Comparison of ENCODE assay signal across 13 cellular contexts in the genomic region with DNA sequence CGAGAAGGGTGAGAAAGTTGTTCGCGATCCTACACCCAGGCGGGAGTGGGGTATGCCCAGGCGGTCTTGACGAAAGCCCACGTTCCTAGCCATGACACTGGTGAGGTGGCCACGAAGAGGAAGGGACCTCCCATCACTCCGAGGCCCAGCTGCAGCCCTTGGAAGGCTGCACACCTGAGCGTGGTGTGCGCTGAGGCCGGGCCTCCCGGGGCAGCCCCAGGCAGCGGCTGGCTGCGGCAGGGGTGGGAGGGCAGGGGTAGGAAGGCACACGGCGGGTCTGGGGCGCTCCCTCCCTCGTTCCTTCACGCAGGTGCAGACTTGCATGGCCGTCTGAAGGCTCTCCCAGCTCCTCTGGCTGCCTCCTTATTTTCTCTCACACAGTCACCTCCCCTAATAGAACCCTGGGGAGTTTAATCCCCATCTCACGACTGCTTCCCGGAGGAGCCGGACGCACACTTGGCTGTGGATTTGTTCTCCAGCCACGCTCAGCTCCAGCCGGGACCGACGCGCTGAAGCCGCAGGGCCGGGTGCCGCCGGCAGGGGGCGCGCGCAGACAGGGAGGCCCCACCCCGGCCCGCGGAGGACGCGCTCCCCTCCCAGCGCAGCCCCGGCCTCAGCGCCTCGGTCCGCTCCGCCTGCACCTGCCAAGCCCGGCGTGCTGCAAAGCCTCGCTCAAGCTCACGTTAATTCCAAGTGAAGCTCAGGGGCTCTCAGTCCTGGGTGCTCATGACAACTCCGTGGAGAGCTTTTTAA. TPM values are rescaled to one million over a fixed set of nuclear protein-coding genes. Genes with fewer than 3 reads are reported as not detected.
DNase-seq lines count a peak whose midpoint lies in the region; ATAC-seq and TF ChIP-seq lines count a peak whose summit lies in the region.
"Had no signal": no experiment of that assay in that cellular context is flagged by ENCODE, and none has a peak within 500 bp of the region (broad histone marks: within the 10 kb centered on the region; RNA-seq: fewer than 3 reads in every experiment).

No MANE protein-coding gene starts in this region.

- no peak overlapping the region for H3K4me3 Mint-ChIP-seq in activated naive CD8-positive, alpha-beta T cell treated with anti-CD3 and anti-CD28 coated beads for 36 hours
- H3K4me3 Mint-ChIP-seq in activated naive CD8-positive, alpha-beta T cell treated with anti-CD3 and anti-CD28 coated beads, Interleukin-2, amount 50 U/mL, for 24 hours = no peak overlapping the region
- H3K4me3 Mint-ChIP-seq in stimulated activated naive B cell treated with anti-CD40 and anti-IgM and Interleukin-4, amounts not matched to agents 10 μg/mL and 1 μg/mL and 100 μg/mL, for 72 hours = peak overlapping the region in 1 of 2 donors; percentile 52

- no peaks in the 10 kb centered on the region for H3K9me3 Mint-ChIP-seq in activated naive CD8-positive, alpha-beta T cell treated with anti-CD3 and anti-CD28 coated beads for 36 hours
- H3K9me3 Mint-ChIP-seq in activated naive CD8-positive, alpha-beta T cell treated with anti-CD3 and anti-CD28 coated beads, Interleukin-2, amount 50 U/mL, for 24 hours = no peaks in the 10 kb centered on the region
- H3K9me3 Mint-ChIP-seq in stimulated activated naive B cell treated with anti-CD40 and anti-IgM and Interleukin-4, amounts not matched to agents 10 μg/mL and 1 μg/mL and 100 μg/mL, for 72 hours = no peaks in the 10 kb centered on the region
- H3K9me3 Mint-ChIP-seq: effector memory CD8-positive, alpha-beta T cell had no signal

- ATAC-seq in activated naive CD8-positive, alpha-beta T cell treated with anti-CD3 and anti-CD28 coated beads, Interleukin-2, amount 50 U/mL, for 24 hours = no peak
- ATAC-seq in stimulated activated naive B cell treated with anti-CD40 and anti-IgM and Interleukin-4, amounts not matched to agents 10 μg/mL and 1 μg/mL and 100 μg/mL, for 72 hours (replicated peaks) = peak in 1 of 2 donors; percentile 81
- no peak for ATAC-seq in HG03196 (IDR thresholded peaks at IDR 0.05; ENCODE audit: unreplicated experiment)
- ATAC-seq: effector memory CD8-positive, alpha-beta T cell had no signal

- peak; percentile 21 for TF ChIP-seq CTCF in fibroblast of mammary gland (conservative IDR thresholded peaks at IDR 0.05; ENCODE audit: control insufficient read depth, insufficient read depth, low read depth, low read length)

- no peaks in the 10 kb centered on the region for H3K36me3 Mint-ChIP-seq in activated naive CD8-positive, alpha-beta T cell treated with anti-CD3 and anti-CD28 coated beads for 36 hours
- no peaks in the 10 kb centered on the region for H3K36me3 Mint-ChIP-seq in activated naive CD8-positive, alpha-beta T cell treated with anti-CD3 and anti-CD28 coated beads, Interleukin-2, amount 50 U/mL, for 24 hours (ENCODE audit: low read depth)
- no peaks in the 10 kb centered on the region for H3K36me3 Mint-ChIP-seq in stimulated activated naive B cell treated with anti-CD40 and anti-IgM and Interleukin-4, amounts not matched to agents 10 μg/mL and 1 μg/mL and 100 μg/mL, for 72 hours

- peaks cover 9% of the 10 kb centered on the region for H3K4me1 Mint-ChIP-seq in activated naive CD8-positive, alpha-beta T cell treated with anti-CD3 and anti-CD28 coated beads for 36 hours
- peaks cover 8% of the 10 kb centered on the region for H3K4me1 Mint-ChIP-seq in activated naive CD8-positive, alpha-beta T cell treated with anti-CD3 and anti-CD28 coated beads, Interleukin-2, amount 50 U/mL, for 24 hours
- peaks cover 9 to 13% of the 10 kb centered on the region in 2 donors for H3K4me1 Mint-ChIP-seq in stimulated activated naive B cell treated with anti-CD40 and anti-IgM and Interleukin-4, amounts not matched to agents 10 μg/mL and 1 μg/mL and 100 μg/mL, for 72 hours

- DNase-seq in activated naive CD8-positive, alpha-beta T cell treated with anti-CD3 and anti-CD28 coated beads for 36 hours = peak; percentile 70
- DNase-seq in activated naive CD8-positive, alpha-beta T cell treated with anti-CD3 and anti-CD28 coated beads, Interleukin-2, amount 50 U/mL, for 24 hours = no peak
- DNase-seq in NCI-H2227 treated with DMSO at 0.1 percent for 48 hours (lab: John Stamatoyannopoulos, UW) (peak; percentile 64), fibroblast of mammary gland (ENCODE audit: low read depth) (no peak), SIG-M5 treated with dmso at 0.1 percent for 504 hours (lab: John Stamatoyannopoulos, UW; ENCODE audit: unreplicated experiment) (no peak), epidermal melanocyte (ENCODE audit: insufficient read length, low spot score) (no peak)
- DNase-seq in stimulated activated naive B cell treated with anti-CD40 and anti-IgM and Interleukin-4, amounts not matched to agents 10 μg/mL and 1 μg/mL and 100 μg/mL, for 72 hours = peak; percentile 65
- DNase-seq: tibial artery had no signal

- no peak overlapping the region for H3K4me3 ChIP-seq in fibroblast of mammary gland (ENCODE audit: control insufficient read depth, low read depth, low read length)
- H3K4me3 ChIP-seq: BLaER1, HAP-1, right lobe of liver, tibial artery had no signal

- no peak overlapping the region for H3K27ac Mint-ChIP-seq in activated naive CD8-positive, alpha-beta T cell treated with anti-CD3 and anti-CD28 coated beads for 36 hours
- H3K27ac Mint-ChIP-seq in activated naive CD8-positive, alpha-beta T cell treated with anti-CD3 and anti-CD28 coated beads, Interleukin-2, amount 50 U/mL, for 24 hours = no peak overlapping the region
- peak overlapping the region; percentile 9 for H3K27ac Mint-ChIP-seq in stimulated activated naive B cell treated with anti-CD40 and anti-IgM and Interleukin-4, amounts not matched to agents 10 μg/mL and 1 μg/mL and 100 μg/mL, for 72 hours
- H3K27ac Mint-ChIP-seq: effector memory CD8-positive, alpha-beta T cell had no signal

- peaks cover 25% of the 10 kb centered on the region for H3K27me3 Mint-ChIP-seq in activated naive CD8-positive, alpha-beta T cell treated with anti-CD3 and anti-CD28 coated beads for 36 hours
- H3K27me3 Mint-ChIP-seq in activated naive CD8-positive, alpha-beta T cell treated with anti-CD3 and anti-CD28 coated beads, Interleukin-2, amount 50 U/mL, for 24 hours = peaks cover 8% of the 10 kb centered on the region
- H3K27me3 Mint-ChIP-seq in stimulated activated naive B cell treated with anti-CD40 and anti-IgM and Interleukin-4, amounts not matched to agents 10 μg/mL and 1 μg/mL and 100 μg/mL, for 72 hours = peaks cover 12 to 14% of the 10 kb centered on the region in 2 donors
- H3K27me3 Mint-ChIP-seq: effector memory CD8-positive, alpha-beta T cell had no signal

RNA-seq across cellular contexts. Expression of a gene that starts 37.8 kb away (rescaled TPM):
- under 1 TPM; 0.08 to 0.14 TPM for total RNA-seq in activated naive CD8-positive, alpha-beta T cell treated with anti-CD3 and anti-CD28 coated beads for 36 hours

RNA-seq across cellular contexts. Expression of a gene that starts 58.9 kb away (rescaled TPM):
- total RNA-seq in activated naive CD8-positive, alpha-beta T cell treated with anti-CD3 and anti-CD28 coated beads for 36 hours = 10 to 100 TPM; 34.6 to 35.1 TPM

Comparison
In these comparisons a context has a peak if more than half of its experiments do, and no peak if none do; other contexts are left out.
1. DNase-seq: peak in activated naive CD8-positive, alpha-beta T cell treated with anti-CD3 and anti-CD28 coated beads for 36 hours (single experiment), NCI-H2227 treated with DMSO at 0.1 percent for 48 hours (single experiment) and stimulated activated naive B cell treated with anti-CD40 and anti-IgM and Interleukin-4, amounts not matched to agents 10 μg/mL and 1 μg/mL and 100 μg/mL, for 72 hours (single experiment); none in activated naive CD8-positive, alpha-beta T cell treated with anti-CD3 and anti-CD28 coated beads, Interleukin-2, amount 50 U/mL, for 24 hours (single experiment), fibroblast of mammary gland (single experiment), SIG-M5 treated with dmso at 0.1 percent for 504 hours (single experiment) and epidermal melanocyte (single experiment).